Comparison of ENCODE assay signal across 28 cellular contexts in genomic region chr6:74607468-74607867, GRCh38.
"Had no signal": no experiment of that assay in that cellular context is flagged by ENCODE, and none has a peak within 500 bp of the region (broad histone marks: within the 10 kb centered on the region; RNA-seq: fewer than 3 reads in every experiment).

No MANE protein-coding gene starts in this region.

- H3K36me3 Mint-ChIP-seq: activated CD8-positive, alpha-beta memory T cell treated with anti-CD3 and anti-CD28 coated beads, Interleukin-2, amount 10 ng/mL, durations not matched to agents 7 days and 5 days; activated naive CD8-positive, alpha-beta T cell treated with anti-CD3 and anti-CD28 coated beads, Interleukin-2, amount 10 ng/mL, durations not matched to agents 7 days and 5 days; memory B cell; natural killer cell; stimulated activated effector memory CD8-positive, alpha-beta T cell treated with anti-CD3 and anti-CD28 coated beads, Interleukin-12 subunit alpha, Interleukin-12 subunit beta, amount 100 ng/mL, for 72 hours had no signal

- H3K27ac ChIP-seq: body of pancreas, colonic mucosa, neutrophil, testis, upper lobe of right lung had no signal

- H3K36me3 ChIP-seq: colonic mucosa, heart left ventricle, neutrophil, stomach, upper lobe of right lung had no signal

- ATAC-seq: activated CD8-positive, alpha-beta memory T cell treated with anti-CD3 and anti-CD28 coated beads, Interleukin-2, amount 10 ng/mL, durations not matched to agents 7 days and 5 days; activated T-helper 17 cell treated with anti-CD3 and anti-CD28 coated beads, Interleukin-2, amount 50 U/mL, for 72 hours; natural killer cell; stimulated activated effector memory CD8-positive, alpha-beta T cell treated with anti-CD3 and anti-CD28 coated beads, Interleukin-12 subunit alpha, Interleukin-12 subunit beta, amount 100 ng/mL, for 72 hours had no signal

- FAIRE-seq: frontal cortex, small intestine had no signal

- H3K27me3 Mint-ChIP-seq: activated CD4-positive, alpha-beta memory T cell treated with anti-CD3 and anti-CD28 coated beads, Interleukin-2, amount 10 ng/mL, durations not matched to agents 7 days and 5 days; activated CD8-positive, alpha-beta memory T cell treated with anti-CD3 and anti-CD28 coated beads, Interleukin-2, amount 10 ng/mL, durations not matched to agents 7 days and 5 days; activated naive CD8-positive, alpha-beta T cell treated with anti-CD3 and anti-CD28 coated beads, Interleukin-2, amount 10 ng/mL, durations not matched to agents 7 days and 5 days; activated T-helper 17 cell treated with anti-CD3 and anti-CD28 coated beads, Interleukin-2, amount 50 U/mL, for 72 hours; memory B cell had no signal

- H3K9me3 ChIP-seq: body of pancreas, colonic mucosa, heart left ventricle, neutrophil, stomach, testis, upper lobe of right lung had no signal

- H3K4me3 ChIP-seq: body of pancreas, colonic mucosa, heart left ventricle, stomach, testis, upper lobe of right lung had no signal

- H3K9me3 Mint-ChIP-seq: activated CD4-positive, alpha-beta memory T cell treated with anti-CD3 and anti-CD28 coated beads, Interleukin-2, amount 10 ng/mL, durations not matched to agents 7 days and 5 days; activated naive CD8-positive, alpha-beta T cell treated with anti-CD3 and anti-CD28 coated beads, Interleukin-2, amount 10 ng/mL, durations not matched to agents 7 days and 5 days; activated T-helper 17 cell treated with anti-CD3 and anti-CD28 coated beads, Interleukin-2, amount 50 U/mL, for 72 hours had no signal

- H3K27ac Mint-ChIP-seq: activated CD4-positive, alpha-beta memory T cell treated with anti-CD3 and anti-CD28 coated beads, Interleukin-2, amount 10 ng/mL, durations not matched to agents 7 days and 5 days; activated CD8-positive, alpha-beta memory T cell treated with anti-CD3 and anti-CD28 coated beads, Interleukin-2, amount 10 ng/mL, durations not matched to agents 7 days and 5 days; activated naive CD8-positive, alpha-beta T cell treated with anti-CD3 and anti-CD28 coated beads, Interleukin-2, amount 10 ng/mL, durations not matched to agents 7 days and 5 days; activated T-helper 17 cell treated with anti-CD3 and anti-CD28 coated beads, Interleukin-2, amount 50 U/mL, for 72 hours; memory B cell; natural killer cell; stimulated activated effector memory CD8-positive, alpha-beta T cell treated with anti-CD3 and anti-CD28 coated beads, Interleukin-12 subunit alpha, Interleukin-12 subunit beta, amount 100 ng/mL, for 72 hours had no signal

- H3K4me3 Mint-ChIP-seq: activated CD4-positive, alpha-beta memory T cell treated with anti-CD3 and anti-CD28 coated beads, Interleukin-2, amount 10 ng/mL, durations not matched to agents 7 days and 5 days; activated CD8-positive, alpha-beta memory T cell treated with anti-CD3 and anti-CD28 coated beads, Interleukin-2, amount 10 ng/mL, durations not matched to agents 7 days and 5 days; activated naive CD8-positive, alpha-beta T cell treated with anti-CD3 and anti-CD28 coated beads, Interleukin-2, amount 10 ng/mL, durations not matched to agents 7 days and 5 days; activated T-helper 17 cell treated with anti-CD3 and anti-CD28 coated beads, Interleukin-2, amount 50 U/mL, for 72 hours; memory B cell; natural killer cell; stimulated activated effector memory CD8-positive, alpha-beta T cell treated with anti-CD3 and anti-CD28 coated beads, Interleukin-12 subunit alpha, Interleukin-12 subunit beta, amount 100 ng/mL, for 72 hours had no signal

- H3K27me3 ChIP-seq: body of pancreas, colonic mucosa, heart left ventricle, neutrophil, stomach, testis, upper lobe of right lung had no signal

- H3K4me1 ChIP-seq: body of pancreas, colonic mucosa, testis, upper lobe of right lung had no signal

- DNase-seq: activated CD4-positive, alpha-beta memory T cell treated with anti-CD3 and anti-CD28 coated beads, Interleukin-2, amount 10 ng/mL, durations not matched to agents 7 days and 5 days; activated CD4-positive, alpha-beta T cell treated with anti-CD3 and anti-CD28 coated beads for 48 hours; activated CD4-positive, CD25-positive, alpha-beta regulatory T cell; activated CD8-positive, alpha-beta memory T cell treated with anti-CD3 and anti-CD28 coated beads, Interleukin-2, amount 10 ng/mL, durations not matched to agents 7 days and 5 days; activated naive CD4-positive, alpha-beta T cell treated with Interleukin-2 at 50 U/mL for 16 hours; activated naive CD8-positive, alpha-beta T cell treated with anti-CD3 and anti-CD28 coated beads, Interleukin-2, amount 10 ng/mL, durations not matched to agents 7 days and 5 days; activated T-cell treated with anti-CD3 and anti-CD28 coated beads, Interleukin-2, amount 50 U/mL, for 1 hour; amygdala; body of pancreas; central memory CD4-positive, alpha-beta T cell; colonic mucosa; erythroblast; heart left ventricle; left ventricle myocardium superior; natural killer cell; posterior cingulate gyrus; retina; small intestine; stimulated activated CD4-positive, alpha-beta T cell treated with anti-CD3 and anti-CD28 coated beads, Interleukin-4, amount 100 ng/mL, for 1 hour; stomach; T1000; testis; upper lobe of right lung had no signal

- H3K4me1 Mint-ChIP-seq: activated CD4-positive, alpha-beta memory T cell treated with anti-CD3 and anti-CD28 coated beads, Interleukin-2, amount 10 ng/mL, durations not matched to agents 7 days and 5 days; activated CD8-positive, alpha-beta memory T cell treated with anti-CD3 and anti-CD28 coated beads, Interleukin-2, amount 10 ng/mL, durations not matched to agents 7 days and 5 days; activated naive CD8-positive, alpha-beta T cell treated with anti-CD3 and anti-CD28 coated beads, Interleukin-2, amount 10 ng/mL, durations not matched to agents 7 days and 5 days; activated T-helper 17 cell treated with anti-CD3 and anti-CD28 coated beads, Interleukin-2, amount 50 U/mL, for 72 hours; memory B cell; natural killer cell; stimulated activated effector memory CD8-positive, alpha-beta T cell treated with anti-CD3 and anti-CD28 coated beads, Interleukin-12 subunit alpha, Interleukin-12 subunit beta, amount 100 ng/mL, for 72 hours had no signal
